ENCODE assay signal across 9 cellular contexts in genomic region chr2:204967199-204967995, GRCh38.
DNase-seq lines count a peak whose midpoint lies in the region; ATAC-seq and TF ChIP-seq lines count a peak whose summit lies in the region.
"Had no signal": no experiment of that assay in that cellular context is flagged by ENCODE, and none has a peak within 500 bp of the region (broad histone marks: within the 10 kb centered on the region; RNA-seq: fewer than 3 reads in every experiment).

No MANE protein-coding gene starts in this region.

- no peak overlapping the region for H3K4me3 Mint-ChIP-seq in stimulated activated memory B cell treated with anti-CD40 and anti-IgM and Interleukin-4, amounts not matched to agents 10 μg/mL and 1 μg/mL and 100 μg/mL, for 72 hours
- no peak overlapping the region for H3K4me3 Mint-ChIP-seq in MCF 10A (ENCODE audit: unreplicated experiment)

- no peak for TF ChIP-seq CTCF in MCF 10A (IDR thresholded peaks at IDR 0.05; ENCODE audit: unreplicated experiment)

- peak; percentile 36 for ATAC-seq in stimulated activated memory B cell treated with anti-CD40 and anti-IgM and Interleukin-4, amounts not matched to agents 10 μg/mL and 1 μg/mL and 100 μg/mL, for 72 hours
- ATAC-seq in GM18868 (IDR thresholded peaks at IDR 0.05; ENCODE audit: unreplicated experiment) (no peak), HG03196 (IDR thresholded peaks at IDR 0.05; ENCODE audit: unreplicated experiment) (no peak)

- DNase-seq in DMS 273 (lab: John Stamatoyannopoulos, UW; ENCODE audit: unreplicated experiment) (peak; percentile 15), DMS 273 treated with DMSO at 0.1 percent for 48 hours (lab: John Stamatoyannopoulos, UW) (no peak), MCF 10A (ENCODE audit: unreplicated experiment) (no peak)
- DNase-seq in activated CD4-positive, alpha-beta T cell treated with anti-CD3 and anti-CD28 coated beads, Interleukin-2, amount 50 U/mL, for 48 hours, result peak; percentile 15 to 30
- peak; percentile 3 for DNase-seq in effector CD8-positive, alpha-beta T cell (lab: John Stamatoyannopoulos, UW)
- DNase-seq: NCI-H345 had no signal

- H3K27ac Mint-ChIP-seq in stimulated activated memory B cell treated with anti-CD40 and anti-IgM and Interleukin-4, amounts not matched to agents 10 μg/mL and 1 μg/mL and 100 μg/mL, for 72 hours, result no peak overlapping the region
- H3K27ac Mint-ChIP-seq in MCF 10A (ENCODE audit: low read depth, unreplicated experiment), result no peak overlapping the region

- no peaks in the 10 kb centered on the region for H3K36me3 Mint-ChIP-seq in stimulated activated memory B cell treated with anti-CD40 and anti-IgM and Interleukin-4, amounts not matched to agents 10 μg/mL and 1 μg/mL and 100 μg/mL, for 72 hours
- H3K36me3 Mint-ChIP-seq in MCF 10A (ENCODE audit: insufficient read depth, unreplicated experiment), result no peaks in the 10 kb centered on the region

- H3K9me3 Mint-ChIP-seq in stimulated activated memory B cell treated with anti-CD40 and anti-IgM and Interleukin-4, amounts not matched to agents 10 μg/mL and 1 μg/mL and 100 μg/mL, for 72 hours, result no peaks in the 10 kb centered on the region
- H3K9me3 Mint-ChIP-seq in MCF 10A (ENCODE audit: unreplicated experiment), result no peaks in the 10 kb centered on the region

- H3K4me1 Mint-ChIP-seq in stimulated activated memory B cell treated with anti-CD40 and anti-IgM and Interleukin-4, amounts not matched to agents 10 μg/mL and 1 μg/mL and 100 μg/mL, for 72 hours, result peaks cover 10% of the 10 kb centered on the region
- H3K4me1 Mint-ChIP-seq in MCF 10A (ENCODE audit: insufficient read depth, unreplicated experiment), result no peaks in the 10 kb centered on the region

- POLR2A ChIA-PET in MCF 10A (lab: Yijun Ruan, JAX), result no interaction called here

- no peaks in the 10 kb centered on the region for H3K27me3 Mint-ChIP-seq in stimulated activated memory B cell treated with anti-CD40 and anti-IgM and Interleukin-4, amounts not matched to agents 10 μg/mL and 1 μg/mL and 100 μg/mL, for 72 hours
- H3K27me3 Mint-ChIP-seq in MCF 10A (ENCODE audit: insufficient read depth, unreplicated experiment), result no peaks in the 10 kb centered on the region

- CTCF ChIA-PET in MCF 10A (lab: Yijun Ruan, JAX), result interaction anchor here (0.6 kb wide), 2 partner anchors 492 to 714 kb away, joined by 3 to 5 read pairs; no protein-coding TSS in a partner anchor

- BruUV-seq in MCF 10A (replicated peaks; lab: Mats Ljungman, UMichigan), result no TSS peak

- intact Hi-C loops in MCF 10A (cut with micrococcal nuclease), result no loop called here

Comparison
In these comparisons a context has a peak if more than half of its experiments do, and no peak if none do; other contexts are left out.
1. DNase-seq: peak in DMS 273 (single experiment), activated CD4-positive, alpha-beta T cell treated with anti-CD3 and anti-CD28 coated beads, Interleukin-2, amount 50 U/mL, for 48 hours (2 of 2) and effector CD8-positive, alpha-beta T cell (single experiment); none in DMS 273 treated with DMSO at 0.1 percent for 48 hours (single experiment) and MCF 10A (single experiment).